ENCODE assay signal across 15 cellular contexts in genomic region chr15:70383856-70384255, GRCh38.
DNase-seq lines count a peak whose midpoint lies in the region; ATAC-seq and TF ChIP-seq lines count a peak whose summit lies in the region.
"Had no signal": no experiment of that assay in that cellular context is flagged by ENCODE, and none has a peak within 500 bp of the region (broad histone marks: within the 10 kb centered on the region; RNA-seq: fewer than 3 reads in every experiment).

No MANE protein-coding gene starts in this region.

- no peak overlapping the region for H3K14ac ChIP-seq in neuronal stem cell (ENCODE audit: low read length)

- H2BK120ac ChIP-seq in neuronal stem cell (ENCODE audit: low read depth, low read length): peak overlapping the region; percentile 3

- no peak overlapping the region for H2BK5ac ChIP-seq in neuronal stem cell (ENCODE audit: low read length)

- H3K27ac Mint-ChIP-seq in activated naive CD4-positive, alpha-beta T cell treated with anti-CD3 and anti-CD28 coated beads, Interleukin-2, amount 50 U/mL, for 24 hours: peak overlapping the region; percentile 14
- H3K27ac Mint-ChIP-seq in activated naive CD4-positive, alpha-beta T cell treated with anti-CD3 and anti-CD28 coated beads for 36 hours: no peak overlapping the region
- no peak overlapping the region for H3K27ac Mint-ChIP-seq in activated CD8-positive, alpha-beta T cell treated with anti-CD3 and anti-CD28 coated beads for 36 hours
- H3K27ac Mint-ChIP-seq: CD4-positive, CD25-positive, alpha-beta regulatory T cell had no signal

- H3K79me1 ChIP-seq in neuronal stem cell (ENCODE audit: low read depth, low read length): no peaks in the 10 kb centered on the region

- no peaks in the 10 kb centered on the region for H3K27me3 ChIP-seq in esophagus muscularis mucosa
- H3K27me3 ChIP-seq in neuronal stem cell (ENCODE audit: control insufficient read depth in 3 of 3, insufficient read depth in 3 of 3, low read depth in 1 of 3, low read length in 3 of 3): peaks cover 0 to 1% (median 0%) of the 10 kb centered on the region in 3 experiments
- H3K27me3 ChIP-seq in vagina: no peaks in the 10 kb centered on the region
- H3K27me3 ChIP-seq: BLaER1 treated with 17β-estradiol and CSF1 and Interleukin-3, amounts not matched to agents 10 nM and 100 nM had no signal

- H2AK5ac ChIP-seq in neuronal stem cell (ENCODE audit: low read depth, low read length): peak overlapping the region; percentile 49

- H3K4ac ChIP-seq in neuronal stem cell (ENCODE audit: low read length): no peak overlapping the region

- no peaks in the 10 kb centered on the region for H3K36me3 Mint-ChIP-seq in activated naive CD4-positive, alpha-beta T cell treated with anti-CD3 and anti-CD28 coated beads, Interleukin-2, amount 50 U/mL, for 24 hours
- H3K36me3 Mint-ChIP-seq in activated naive CD4-positive, alpha-beta T cell treated with anti-CD3 and anti-CD28 coated beads for 36 hours (ENCODE audit: low read depth): no peaks in the 10 kb centered on the region
- H3K36me3 Mint-ChIP-seq in activated CD8-positive, alpha-beta T cell treated with anti-CD3 and anti-CD28 coated beads for 36 hours (ENCODE audit: low read depth): no peaks in the 10 kb centered on the region
- H3K36me3 Mint-ChIP-seq: CD4-positive, CD25-positive, alpha-beta regulatory T cell had no signal

- POLR2A ChIA-PET in activated CD8-positive, alpha-beta T cell treated with anti-CD3 and anti-CD28 coated beads for 36 hours (lab: Charles Lee): no interaction called here

- no peak for DNase-seq in activated naive CD4-positive, alpha-beta T cell treated with anti-CD3 and anti-CD28 coated beads for 36 hours
- DNase-seq in esophagus muscularis mucosa (ENCODE audit: extremely low spot score) (peak; percentile 85), neuronal stem cell (ENCODE audit: low spot score) (no peak), vagina (ENCODE audit: extremely low spot score in 2 of 2) (peak; percentile 65 to 74), NCI-H1694 (lab: John Stamatoyannopoulos, UW) (no peak)
- DNase-seq in activated CD8-positive, alpha-beta T cell treated with anti-CD3 and anti-CD28 coated beads for 36 hours: no peak
- DNase-seq: 8988T; AML-193; CD4-positive, CD25-positive, alpha-beta regulatory T cell; DMS53; GF-D8; HCEC 1CT had no signal

- TF ChIP-seq CTCF in esophagus muscularis mucosa (IDR thresholded peaks at IDR 0.05): no peak
- no peak for TF ChIP-seq CTCF in vagina (IDR thresholded peaks at IDR 0.05)
- TF ChIP-seq CTCF in activated CD8-positive, alpha-beta T cell treated with anti-CD3 and anti-CD28 coated beads for 36 hours (IDR thresholded peaks at IDR 0.05): no peak

- no peaks in the 10 kb centered on the region for H3K4me1 Mint-ChIP-seq in activated naive CD4-positive, alpha-beta T cell treated with anti-CD3 and anti-CD28 coated beads, Interleukin-2, amount 50 U/mL, for 24 hours
- H3K4me1 Mint-ChIP-seq in activated naive CD4-positive, alpha-beta T cell treated with anti-CD3 and anti-CD28 coated beads for 36 hours (ENCODE audit: low read depth): no peaks in the 10 kb centered on the region
- H3K4me1 Mint-ChIP-seq in activated CD8-positive, alpha-beta T cell treated with anti-CD3 and anti-CD28 coated beads for 36 hours (ENCODE audit: low read depth): no peaks in the 10 kb centered on the region
- H3K4me1 Mint-ChIP-seq: CD4-positive, CD25-positive, alpha-beta regulatory T cell had no signal

- peak overlapping the region; percentile 13 for H2BK15ac ChIP-seq in neuronal stem cell (ENCODE audit: low read length)

- no peaks in the 10 kb centered on the region for H3K9me3 ChIP-seq in esophagus muscularis mucosa
- H3K9me3 ChIP-seq in neuronal stem cell (replicated peaks in 1 of 2; ENCODE audit: control insufficient read depth in 2 of 2, insufficient read depth in 1 of 2, low read depth in 1 of 2, low read length in 2 of 2): peaks cover 0 to 3% of the 10 kb centered on the region in 2 donors
- H3K9me3 ChIP-seq in vagina: no peaks in the 10 kb centered on the region

- H3K27ac ChIP-seq in esophagus muscularis mucosa (replicated peaks in 1 of 4) (no peak overlapping the region), neuronal stem cell (replicated peaks; ENCODE audit: low read length) (no peak overlapping the region), vagina (no peak overlapping the region)
- H3K27ac ChIP-seq: BLaER1 treated with 17β-estradiol and CSF1 and Interleukin-3, amounts not matched to agents 10 nM and 100 nM had no signal

- peak overlapping the region; percentile 22 for H3K18ac ChIP-seq in neuronal stem cell (ENCODE audit: low read length)

- 96% methylated on average over 8 of the region's 8 CpGs for WGBS in esophagus muscularis mucosa
- no CpG with 5 or more reads among the region's 8 CpGs for WGBS in neuronal stem cell (ENCODE audit: extremely low coverage in 2 of 2, insufficient read length in 2 of 2, insufficient replicate concordance in 1 of 2), 2 donors

- no peak for ATAC-seq in activated CD8-positive, alpha-beta T cell treated with anti-CD3 and anti-CD28 coated beads for 36 hours
- no peak for ATAC-seq in HG02798 (IDR thresholded peaks at IDR 0.05; ENCODE audit: poor library complexity, unreplicated experiment)

- H2AFZ ChIP-seq in neuronal stem cell (ENCODE audit: low read length): no peak overlapping the region

- TF ChIP-seq EP300 in esophagus muscularis mucosa (IDR thresholded peaks at IDR 0.05): no peak

- H4K8ac ChIP-seq in neuronal stem cell (ENCODE audit: low read depth, low read length): no peak overlapping the region

- H2BK12ac ChIP-seq in neuronal stem cell (ENCODE audit: low read length): no peak overlapping the region

- H3K4me3 Mint-ChIP-seq in activated naive CD4-positive, alpha-beta T cell treated with anti-CD3 and anti-CD28 coated beads, Interleukin-2, amount 50 U/mL, for 24 hours: no peak overlapping the region
- H3K4me3 Mint-ChIP-seq in activated naive CD4-positive, alpha-beta T cell treated with anti-CD3 and anti-CD28 coated beads for 36 hours: no peak overlapping the region
- H3K4me3 Mint-ChIP-seq in activated CD8-positive, alpha-beta T cell treated with anti-CD3 and anti-CD28 coated beads for 36 hours: no peak overlapping the region
- H3K4me3 Mint-ChIP-seq: CD4-positive, CD25-positive, alpha-beta regulatory T cell had no signal

- TF ChIP-seq POLR2A in esophagus muscularis mucosa (IDR thresholded peaks at IDR 0.05; ENCODE audit: low read depth) (no peak), vagina (IDR thresholded peaks at IDR 0.05) (no peak)

- no peak overlapping the region for H3K23ac ChIP-seq in neuronal stem cell (ENCODE audit: low read depth, low read length, poor library complexity)

- no peak overlapping the region for H4K91ac ChIP-seq in neuronal stem cell (ENCODE audit: low read depth, low read length, poor library complexity)

- no peak overlapping the region for H3K4me2 ChIP-seq in neuronal stem cell (ENCODE audit: insufficient read depth, low read length, poor library complexity, severe bottlenecking)
- H3K4me2 ChIP-seq: BLaER1 treated with 17β-estradiol and CSF1 and Interleukin-3, amounts not matched to agents 10 nM and 100 nM had no signal

- H3K27me3 Mint-ChIP-seq in activated naive CD4-positive, alpha-beta T cell treated with anti-CD3 and anti-CD28 coated beads, Interleukin-2, amount 50 U/mL, for 24 hours: no peaks in the 10 kb centered on the region
- H3K27me3 Mint-ChIP-seq in activated naive CD4-positive, alpha-beta T cell treated with anti-CD3 and anti-CD28 coated beads for 36 hours (ENCODE audit: low read depth): no peaks in the 10 kb centered on the region
- no peaks in the 10 kb centered on the region for H3K27me3 Mint-ChIP-seq in activated CD8-positive, alpha-beta T cell treated with anti-CD3 and anti-CD28 coated beads for 36 hours
- H3K27me3 Mint-ChIP-seq: CD4-positive, CD25-positive, alpha-beta regulatory T cell had no signal

- no peak overlapping the region for H3K9ac ChIP-seq in neuronal stem cell (ENCODE audit: low read depth, low read length, poor library complexity)
- H3K9ac ChIP-seq: BLaER1 treated with 17β-estradiol and CSF1 and Interleukin-3, amounts not matched to agents 10 nM and 100 nM had no signal

- H3K4me1 ChIP-seq in esophagus muscularis mucosa: no peaks in the 10 kb centered on the region
- no peaks in the 10 kb centered on the region for H3K4me1 ChIP-seq in neuronal stem cell (ENCODE audit: control insufficient read depth in 2 of 2, insufficient read depth in 1 of 2, low read depth in 1 of 2, low read length in 2 of 2)
- H3K4me1 ChIP-seq in vagina: peaks cover 4% of the 10 kb centered on the region
- H3K4me1 ChIP-seq: BLaER1 treated with 17β-estradiol and CSF1 and Interleukin-3, amounts not matched to agents 10 nM and 100 nM had no signal

- CTCF ChIA-PET in activated naive CD4-positive, alpha-beta T cell treated with anti-CD3 and anti-CD28 coated beads for 36 hours (lab: Charles Lee): interaction anchor here (1.3 to 1.5 kb wide), 2 partner anchors 81 to 104 kb away, joined by 3 to 4 read pairs; no protein-coding TSS in a partner anchor
- CTCF ChIA-PET in activated CD8-positive, alpha-beta T cell treated with anti-CD3 and anti-CD28 coated beads for 36 hours (lab: Charles Lee): no interaction called here

- H3K4me3 ChIP-seq in esophagus muscularis mucosa (no peak overlapping the region), neuronal stem cell (ENCODE audit: low read length in 2 of 2) (no peak overlapping the region), vagina (no peak overlapping the region)
- H3K4me3 ChIP-seq: BLaER1 treated with 17β-estradiol and CSF1 and Interleukin-3, amounts not matched to agents 10 nM and 100 nM had no signal

- no peaks in the 10 kb centered on the region for H3K36me3 ChIP-seq in esophagus muscularis mucosa
- no peaks in the 10 kb centered on the region for H3K36me3 ChIP-seq in neuronal stem cell (replicated peaks in 1 of 2; ENCODE audit: control insufficient read depth in 2 of 2, insufficient read depth in 2 of 2, low read length in 2 of 2)
- H3K36me3 ChIP-seq in vagina: no peaks in the 10 kb centered on the region
- H3K36me3 ChIP-seq: BLaER1 treated with 17β-estradiol and CSF1 and Interleukin-3, amounts not matched to agents 10 nM and 100 nM had no signal

- no peaks in the 10 kb centered on the region for H3K9me3 Mint-ChIP-seq in activated naive CD4-positive, alpha-beta T cell treated with anti-CD3 and anti-CD28 coated beads, Interleukin-2, amount 50 U/mL, for 24 hours
- peaks cover 4% of the 10 kb centered on the region for H3K9me3 Mint-ChIP-seq in activated naive CD4-positive, alpha-beta T cell treated with anti-CD3 and anti-CD28 coated beads for 36 hours
- peaks cover 4% of the 10 kb centered on the region for H3K9me3 Mint-ChIP-seq in activated CD8-positive, alpha-beta T cell treated with anti-CD3 and anti-CD28 coated beads for 36 hours

- intact Hi-C loops in activated naive CD4-positive, alpha-beta T cell treated with anti-CD3 and anti-CD28 coated beads for 36 hours (cut with micrococcal nuclease): no loop called here
- intact Hi-C loops in esophagus muscularis mucosa (cut with DNase I): no loop called here
- intact Hi-C loops in vagina (cut with DNase I): no loop called here
- intact Hi-C loops in activated CD8-positive, alpha-beta T cell treated with anti-CD3 and anti-CD28 coated beads for 36 hours (cut with micrococcal nuclease): no loop called here

Comparison
In these comparisons a context has a peak if more than half of its experiments do, and no peak if none do; other contexts are left out.
1. DNase-seq: peak in esophagus muscularis mucosa (single experiment) and vagina (2 of 2); none in activated naive CD4-positive, alpha-beta T cell treated with anti-CD3 and anti-CD28 coated beads for 36 hours (single experiment), neuronal stem cell (single experiment), activated CD8-positive, alpha-beta T cell treated with anti-CD3 and anti-CD28 coated beads for 36 hours (single experiment) and NCI-H1694 (single experiment).